Comparison of ENCODE assay signal across 14 cellular contexts in the genomic region with DNA sequence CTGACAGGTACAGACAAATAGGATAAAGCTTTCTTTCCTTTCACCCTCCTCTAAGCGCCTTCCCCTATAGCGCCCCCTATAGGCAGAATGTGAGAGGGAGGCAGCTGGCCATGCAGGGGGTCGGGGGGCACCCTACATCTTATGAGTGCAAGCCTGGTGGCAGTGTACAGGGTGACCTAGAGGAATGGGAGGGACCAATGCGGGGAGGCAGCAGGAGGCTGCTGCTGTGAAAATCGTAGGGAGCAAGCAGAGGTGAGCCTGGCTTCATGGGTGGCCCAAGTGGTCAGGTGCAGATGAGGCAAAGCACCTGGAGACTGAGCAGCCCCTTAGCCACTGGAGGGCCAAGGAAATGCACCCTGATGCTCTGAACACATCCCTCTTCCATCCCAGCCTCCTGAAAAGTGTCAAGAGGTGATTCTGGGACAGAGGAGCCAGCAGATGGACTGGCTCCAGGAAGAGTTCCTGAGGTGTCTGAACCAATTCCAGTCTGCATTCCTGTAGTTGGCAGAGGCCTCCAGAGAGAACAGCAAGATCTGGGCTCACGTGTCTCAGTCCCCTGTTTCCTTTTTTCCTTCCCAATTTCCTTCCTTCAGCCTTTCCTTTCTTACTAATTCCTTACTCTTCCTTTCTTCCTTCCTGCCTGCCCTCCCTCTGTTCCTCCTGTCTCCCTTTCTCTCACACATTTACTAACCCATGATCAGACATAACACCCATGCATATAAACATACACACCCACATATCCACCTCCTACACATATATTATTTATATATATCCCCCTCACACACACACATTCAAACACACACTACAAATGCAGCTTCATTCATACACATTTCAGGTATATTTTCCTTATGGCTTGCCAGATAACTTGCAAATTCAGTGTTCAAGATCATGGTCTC. TPM values are rescaled to one million over a fixed set of nuclear protein-coding genes. Genes with fewer than 3 reads are reported as not detected.
A peak's percentile ranks its signal among the peaks of the same experiment; 100 is the strongest.
DNase-seq lines count a peak whose midpoint lies in the region; ATAC-seq, FAIRE-seq and TF ChIP-seq lines count a peak whose summit lies in the region.
"Had no signal": no experiment of that assay in that cellular context is flagged by ENCODE, and none has a peak within 500 bp of the region (broad histone marks: within the 10 kb centered on the region; RNA-seq: fewer than 3 reads in every experiment).

No MANE protein-coding gene starts in this region.

- CTCF ChIA-PET in Calu3 (lab: Charles Lee): interaction anchor here (0.6 kb wide), 1 partner anchor 17 kb away, joined by 3 read pairs; no protein-coding TSS in a partner anchor

- DNase-seq in Calu3: no peak
- no peak for DNase-seq in HFFc6
- no peak for DNase-seq in brain microvascular endothelial cell
- no peak for DNase-seq in keratinocyte (ENCODE audit: low read depth, low spot score)
- DNase-seq in globus pallidus (ENCODE audit: low spot score): no peak
- DNase-seq in OCI-M2 (lab: John Stamatoyannopoulos, UW; ENCODE audit: unreplicated experiment): no peak
- DNase-seq: activated B cell treated with CpG ODN at 0.5 μM for 24 hours, NCI-H446 had no signal

- in situ Hi-C loops in brain microvascular endothelial cell (cut with HindIII; ENCODE audit: low pct_ligation_motif_present, low sequenced_read_pairs): no loop called here

- H3K27ac ChIP-seq in brain microvascular endothelial cell: no peak overlapping the region
- no peak overlapping the region for H3K27ac ChIP-seq in keratinocyte (ENCODE audit: control insufficient read depth, insufficient read depth, low read length)

- no peaks in the 10 kb centered on the region for H4K20me1 ChIP-seq in keratinocyte (ENCODE audit: control insufficient read depth, extremely low read depth, insufficient read depth, low read length)

- no peak overlapping the region for H3K4me3 Mint-ChIP-seq in Calu3 (ENCODE audit: low read depth, unreplicated experiment)
- H3K4me3 Mint-ChIP-seq in HFFc6: no peak overlapping the region
- H3K4me3 Mint-ChIP-seq: activated B cell treated with CpG ODN at 0.5 μM for 24 hours; brain; immature natural killer cell; stimulated activated naive CD8-positive, alpha-beta T cell treated with anti-CD3 and anti-CD28 coated beads, Interleukin-15, amount 100 ng/mL, for 72 hours had no signal

- H3K9ac ChIP-seq in keratinocyte (ENCODE audit: control insufficient read depth, extremely low read depth, insufficient read depth, low read length): no peak overlapping the region

- peaks cover 3% of the 10 kb centered on the region for H3K27me3 ChIP-seq in brain microvascular endothelial cell (replicated peaks)
- no peaks in the 10 kb centered on the region for H3K27me3 ChIP-seq in keratinocyte (ENCODE audit: control insufficient read depth, extremely low read depth, insufficient read depth, low read length)

- H3K27me3 Mint-ChIP-seq in Calu3 (ENCODE audit: unreplicated experiment): peaks cover 79% of the 10 kb centered on the region
- H3K27me3 Mint-ChIP-seq in HFFc6 (ENCODE audit: insufficient read depth): peaks cover 20% of the 10 kb centered on the region

- no peak overlapping the region for H2AFZ ChIP-seq in keratinocyte (ENCODE audit: control insufficient read depth, low read length)

- H3K36me3 ChIP-seq in brain microvascular endothelial cell (replicated peaks): no peaks in the 10 kb centered on the region
- no peaks in the 10 kb centered on the region for H3K36me3 ChIP-seq in keratinocyte (ENCODE audit: control insufficient read depth in 2 of 2, extremely low read depth in 1 of 2, insufficient read depth in 2 of 2, low read length in 2 of 2)

- H3K9me1 ChIP-seq in keratinocyte (ENCODE audit: control insufficient read depth, extremely low read depth, insufficient read depth, low read length): no peaks in the 10 kb centered on the region

- dilution Hi-C loops in keratinocyte (cut with MboI; ENCODE audit: extremely low pct_ligation_motif_present, low sequenced_read_pairs): no loop called here

- no peaks in the 10 kb centered on the region for H3K79me2 ChIP-seq in keratinocyte (ENCODE audit: control insufficient read depth, insufficient read depth, low read length)

- H3K4me2 ChIP-seq in keratinocyte (ENCODE audit: control insufficient read depth, extremely low read depth, insufficient read depth, low read depth, low read length): no peak overlapping the region

- no peak overlapping the region for H3K4me3 ChIP-seq in brain microvascular endothelial cell (ENCODE audit: low read depth, low read length)
- H3K4me3 ChIP-seq in keratinocyte (ENCODE audit: control insufficient read depth in 2 of 3, extremely low read depth in 1 of 3, insufficient read depth in 2 of 3, low read depth in 1 of 3, low read length in 3 of 3): no peak overlapping the region

- no peaks in the 10 kb centered on the region for H3K4me1 Mint-ChIP-seq in Calu3 (ENCODE audit: low read depth, unreplicated experiment)
- H3K4me1 Mint-ChIP-seq in HFFc6 (ENCODE audit: low read depth): peaks cover 18% of the 10 kb centered on the region
- H3K4me1 Mint-ChIP-seq: activated B cell treated with CpG ODN at 0.5 μM for 24 hours; immature natural killer cell; stimulated activated naive CD8-positive, alpha-beta T cell treated with anti-CD3 and anti-CD28 coated beads, Interleukin-15, amount 100 ng/mL, for 72 hours had no signal

- H3K36me3 Mint-ChIP-seq in Calu3 (ENCODE audit: insufficient read depth, unreplicated experiment) (no peaks in the 10 kb centered on the region), HFFc6 (ENCODE audit: low read depth) (no peaks in the 10 kb centered on the region)
- H3K36me3 Mint-ChIP-seq: brain, immature natural killer cell had no signal

- no peak overlapping the region for H3K27ac Mint-ChIP-seq in Calu3 (ENCODE audit: unreplicated experiment)
- H3K27ac Mint-ChIP-seq in HFFc6: no peak overlapping the region
- H3K27ac Mint-ChIP-seq: activated B cell treated with CpG ODN at 0.5 μM for 24 hours; brain; immature natural killer cell; stimulated activated naive CD8-positive, alpha-beta T cell treated with anti-CD3 and anti-CD28 coated beads, Interleukin-15, amount 100 ng/mL, for 72 hours had no signal

- H3K9me3 Mint-ChIP-seq in Calu3 (ENCODE audit: low read depth, unreplicated experiment) (no peaks in the 10 kb centered on the region), HFFc6 (no peaks in the 10 kb centered on the region; the same call in 1 of the 2 replicates)
- H3K9me3 Mint-ChIP-seq: activated B cell treated with CpG ODN at 0.5 μM for 24 hours; stimulated activated naive CD8-positive, alpha-beta T cell treated with anti-CD3 and anti-CD28 coated beads, Interleukin-15, amount 100 ng/mL, for 72 hours had no signal

- peak; percentile 72 for TF ChIP-seq CTCF in Calu3 (IDR thresholded peaks at IDR 0.05; ENCODE audit: unreplicated experiment)
- peak; percentile 65 for TF ChIP-seq CTCF in HFFc6 (IDR thresholded peaks at IDR 0.05)
- TF ChIP-seq CTCF in brain microvascular endothelial cell (IDR thresholded peaks at IDR 0.05; ENCODE audit: low read depth, low read length, missing control alignments): peak; percentile 59
- TF ChIP-seq CTCF in keratinocyte (optimal IDR thresholded peaks at IDR 0.05 in 1 of 3, IDR thresholded peaks at IDR 0.05 in 1 of 3, conservative IDR thresholded peaks at IDR 0.05 in 1 of 3; ENCODE audit: extremely low read depth in 1 of 3, insufficient read depth in 2 of 3, low read length in 3 of 3): peak; percentile 28 to 57 (median 46)

- no peak for ATAC-seq in GM21381 (IDR thresholded peaks at IDR 0.05; ENCODE audit: unreplicated experiment)
- no peak for ATAC-seq in HG03460 (IDR thresholded peaks at IDR 0.05; ENCODE audit: unreplicated experiment)
- ATAC-seq: stimulated activated naive CD8-positive, alpha-beta T cell treated with anti-CD3 and anti-CD28 coated beads, Interleukin-15, amount 100 ng/mL, for 72 hours had no signal

- intact Hi-C loops in Calu3 (cut with micrococcal nuclease; ENCODE audit: unreplicated experiment): no loop called here

- BruUV-seq in Calu3 (replicated peaks; lab: Mats Ljungman, UMichigan): no TSS peak

- no peak for FAIRE-seq in keratinocyte (lab: Jason Lieb, UNC)
- FAIRE-seq: H54 had no signal

- no peaks in the 10 kb centered on the region for H3K9me3 ChIP-seq in keratinocyte (ENCODE audit: control insufficient read depth, low read depth, low read length)

- no peaks in the 10 kb centered on the region for H3K4me1 ChIP-seq in keratinocyte (ENCODE audit: control insufficient read depth, extremely low read depth, insufficient read depth, low read length)

RNA-seq across cellular contexts. Expression of a gene that starts 32.8 kb away (rescaled TPM):
- 54.8 and 68.2 TPM in 2 replicates for total RNA-seq in Calu3 (2022)
- total RNA-seq in HFFc6 (2021; fragmentation: NEBNext Ultra II Directional; extraction: Animal tissue kit (Norgen Biotek cat#: 25700)): 100 to 1,000 TPM; 129 to 161 (median 157) TPM
- 11.5 to 24.8 TPM (median 17.9 TPM) in 3 replicates for polyA plus RNA-seq in keratinocyte
- 4.3 TPM for polyA plus RNA-seq in keratinocyte (2011; ENCODE audit: low read depth)
- polyA plus RNA-seq in keratinocyte (2011; cell fraction: cytosol; rRNA removed): 12.9 and 15.1 TPM in 2 replicates
- polyA plus RNA-seq in keratinocyte (2011; cell fraction: nucleus; rRNA removed): 25.6 and 33.1 TPM in 2 replicates
- polyA plus RNA-seq in keratinocyte (2012; ENCODE audit: low replicate concordance): 6.6 and 14.2 TPM in 2 replicates
- 30.5 to 43.3 TPM (median 33.9 TPM) in 3 replicates for polyA minus RNA-seq in keratinocyte
- polyA minus RNA-seq in keratinocyte (2011; cell fraction: cytosol; rRNA and poly(A)+ RNA removed): 11.5 TPM
- 22.4 and 66.8 TPM in 2 replicates for polyA minus RNA-seq in keratinocyte (2011; cell fraction: nucleus; rRNA and poly(A)+ RNA removed)
